27 cellular contexts compared by ENCODE assay signal in genomic region chr7:128150223-128150622, GRCh38.
"Had no signal": no experiment of that assay in that cellular context is flagged by ENCODE, and none has a peak within 500 bp of the region (broad histone marks: within the 10 kb centered on the region; RNA-seq: fewer than 3 reads in every experiment).

No MANE protein-coding gene starts in this region.

- H3K36me3 Mint-ChIP-seq: activated naive CD8-positive, alpha-beta T cell had no signal

- H3K9me3 ChIP-seq: body of pancreas, heart left ventricle had no signal

- H3K27ac ChIP-seq: body of pancreas, epithelial cell of prostate, heart left ventricle, WERI-Rb-1 had no signal

- DNase-seq: activated B cell treated with CpG ODN at 0.5 μM for 24 hours; activated CD4-positive, alpha-beta T cell treated with anti-CD3 and anti-CD28 coated beads for 48 hours; activated CD4-positive, alpha-beta T cell treated with anti-CD3 and anti-CD28 coated beads, Interleukin-2, amount 50 U/mL, for 1 hour; activated CD4-positive, alpha-beta T cell treated with anti-CD3 and anti-CD28 coated beads, Interleukin-2, amount 50 U/mL, for 48 hours; activated CD8-positive, alpha-beta T cell treated with anti-CD3 and anti-CD28 coated beads for 36 hours; activated gamma-delta T cell treated with Interleukin-2 at 50 U/mL for 16 hours; activated naive CD4-positive, alpha-beta T cell treated with anti-CD3 and anti-CD28 coated beads, Interleukin-2, amount 50 U/mL, for 16 hours; activated naive CD4-positive, alpha-beta T cell treated with Interleukin-2 at 50 U/mL for 16 hours; activated T-cell treated with anti-CD3 and anti-CD28 coated beads, Interleukin-2, amount 50 U/mL, for 1 hour; activated T-cell treated with anti-CD3 and anti-CD28 coated beads, Interleukin-2, amount 50 U/mL, for 48 hours; amniotic stem cell; anterior cingulate cortex; body of pancreas; caudate nucleus; effector CD8-positive, alpha-beta T cell; foreskin fibroblast; heart left ventricle; T-helper 1 cell; T-helper 17 cell; T1000; WERI-Rb-1 had no signal

- H3K4me1 Mint-ChIP-seq: activated B cell treated with CpG ODN at 0.5 μM for 24 hours had no signal

- H3K4me3 ChIP-seq: body of pancreas, heart left ventricle had no signal

- H3K4me1 ChIP-seq: body of pancreas, heart left ventricle had no signal

- H3K9me3 Mint-ChIP-seq: activated B cell treated with CpG ODN at 0.5 μM for 24 hours; activated CD8-positive, alpha-beta T cell treated with anti-CD3 and anti-CD28 coated beads for 36 hours; activated T-helper 1 cell treated with anti-CD3 and anti-CD28 coated beads, Interleukin-12 subunit alpha, Interleukin-12 subunit beta, Interleukin-2, Interleukin-4 antibody, amounts not matched to agents 30 ng/mL and 10 ng/mL and 1 ng/mL, durations not matched to agents 14 hours and 24 hours and 36 hours; activated T-helper 2 cell treated with anti-CD3 and anti-CD28 coated beads, Interferon-gamma antibody, Interleukin-2, Interleukin-4, amounts not matched to agents 10 μg/mL and 5 μg/mL and 100 μg/mL, durations not matched to agents 14 hours and 24 hours and 36 hours; T-helper 2 cell treated with Interferon-gamma antibody and Interleukin-4, amounts not matched to agents 5 μg/mL and 100 μg/mL, for 36 hours had no signal

- ATAC-seq: activated CD4-positive, CD25-positive, alpha-beta regulatory T cell treated with anti-CD3 and anti-CD28 coated beads, Interleukin-2, amount 50 U/mL, for 24 hours; activated CD8-positive, alpha-beta T cell treated with anti-CD3 and anti-CD28 coated beads for 36 hours; body of pancreas; heart left ventricle; T-helper 17 cell had no signal

- H3K27ac Mint-ChIP-seq: activated B cell treated with CpG ODN at 0.5 μM for 24 hours; activated CD8-positive, alpha-beta T cell treated with anti-CD3 and anti-CD28 coated beads for 36 hours; activated naive CD8-positive, alpha-beta T cell; activated T-helper 1 cell treated with anti-CD3 and anti-CD28 coated beads, Interleukin-12 subunit alpha, Interleukin-12 subunit beta, Interleukin-2, Interleukin-4 antibody, amounts not matched to agents 30 ng/mL and 10 ng/mL and 1 ng/mL, durations not matched to agents 14 hours and 24 hours and 36 hours; activated T-helper 2 cell treated with anti-CD3 and anti-CD28 coated beads, Interferon-gamma antibody, Interleukin-2, Interleukin-4, amounts not matched to agents 10 μg/mL and 5 μg/mL and 100 μg/mL, durations not matched to agents 14 hours and 24 hours and 36 hours; T-helper 17 cell; T-helper 2 cell treated with Interferon-gamma antibody and Interleukin-4, amounts not matched to agents 5 μg/mL and 100 μg/mL, for 36 hours had no signal

- H3K4me3 Mint-ChIP-seq: activated B cell treated with CpG ODN at 0.5 μM for 24 hours; activated CD8-positive, alpha-beta T cell treated with anti-CD3 and anti-CD28 coated beads for 36 hours; activated naive CD8-positive, alpha-beta T cell; activated T-helper 1 cell treated with anti-CD3 and anti-CD28 coated beads, Interleukin-12 subunit alpha, Interleukin-12 subunit beta, Interleukin-2, Interleukin-4 antibody, amounts not matched to agents 30 ng/mL and 10 ng/mL and 1 ng/mL, durations not matched to agents 14 hours and 24 hours and 36 hours; T-helper 17 cell; T-helper 2 cell treated with Interferon-gamma antibody and Interleukin-4, amounts not matched to agents 5 μg/mL and 100 μg/mL, for 36 hours had no signal

- H3K27me3 ChIP-seq: body of pancreas had no signal

- H3K36me3 ChIP-seq: heart left ventricle, WERI-Rb-1 had no signal
